In genomic region chr7:35776686-35777085, GRCh38 we compare ENCODE assay signal across 21 cellular contexts. TPM values are rescaled to one million over a fixed set of nuclear protein-coding genes. Genes with fewer than 3 reads are reported as not detected.
DNase-seq lines count a peak whose midpoint lies in the region; ATAC-seq, FAIRE-seq and TF ChIP-seq lines count a peak whose summit lies in the region.
"Had no signal": no experiment of that assay in that cellular context is flagged by ENCODE, and none has a peak within 500 bp of the region (broad histone marks: within the 10 kb centered on the region; RNA-seq: fewer than 3 reads in every experiment).

No MANE protein-coding gene starts in this region.

- TF ChIP-seq RAD21 in HepG2 (CRISPR knock-in tag; IDR thresholded peaks at IDR 0.05): no peak

- H3K9me3 ChIP-seq in HepG2 (ENCODE audit: low read length): no peaks in the 10 kb centered on the region
- H3K9me3 ChIP-seq: BLaER1, Caco-2 had no signal

- no peaks in the 10 kb centered on the region for H3K36me3 ChIP-seq in HepG2 (replicated peaks in 1 of 2; ENCODE audit: control insufficient read depth in 1 of 2, insufficient read depth in 2 of 2, low read length in 2 of 2)
- H3K36me3 ChIP-seq: BLaER1 had no signal

- no peaks in the 10 kb centered on the region for H4K20me1 ChIP-seq in HepG2 (ENCODE audit: insufficient read depth, low read length)
- H4K20me1 ChIP-seq: BLaER1 had no signal

- H3K27me3 ChIP-seq in HepG2 (ENCODE audit: control insufficient read depth in 1 of 2, insufficient read depth in 2 of 2, low read length in 2 of 2): no peaks in the 10 kb centered on the region
- H3K27me3 ChIP-seq: BLaER1 had no signal

- POLR2A ChIA-PET in HepG2 (lab: Yijun Ruan, JAX): no interaction called here

- H3K4me3 ChIP-seq in HepG2 (replicated peaks in 1 of 3; ENCODE audit: insufficient read depth in 1 of 3, low read depth in 2 of 3, low read length in 3 of 3): no peak overlapping the region
- H3K4me3 ChIP-seq: BLaER1, GM12878 had no signal

- no peak for FAIRE-seq in HepG2 (lab: Jason Lieb, UNC)
- FAIRE-seq: GM12878, GM18507 had no signal

- ATAC-seq in HepG2: no peak
- ATAC-seq: CD8-positive, alpha-beta T cell; GM12878 had no signal

- peaks cover 18% of the 10 kb centered on the region for H3K4me1 ChIP-seq in HepG2 (ENCODE audit: insufficient read depth, low read length)
- H3K4me1 ChIP-seq: BLaER1, Caco-2 had no signal

- no peak overlapping the region for H2AFZ ChIP-seq in HepG2 (ENCODE audit: low read length)

- no peak for TF ChIP-seq CTCF in HepG2 (CRISPR knock-in tag; IDR thresholded peaks at IDR 0.05)

- TF ChIP-seq POLR2A in HepG2 (IDR thresholded peaks at IDR 0.05; ENCODE audit: insufficient read depth in 1 of 2, low read depth in 2 of 2, low read length in 2 of 2): no peak

- H3K4me2 ChIP-seq in HepG2 (ENCODE audit: low read depth, low read length): no peak overlapping the region
- H3K4me2 ChIP-seq: BLaER1 had no signal

- BruUV-seq in HepG2 (replicated peaks; lab: Mats Ljungman, UMichigan): no TSS peak

- intact Hi-C loops in HepG2 (cut with micrococcal nuclease; ENCODE audit: unreplicated experiment): no loop called here

- DNase-seq in caudate nucleus (lab: John Stamatoyannopoulos, UW) (no peak), globus pallidus (ENCODE audit: low spot score) (peak; percentile 56), superior temporal gyrus (ENCODE audit: extremely low spot score) (peak; percentile 65), AG20443 (ENCODE audit: low spot score) (no peak), RPMI8226 (no peak), HepG2 (ENCODE audit: low spot score) (no peak), SW480 (ENCODE audit: low spot score) (no peak)
- DNase-seq: Caco-2; CD4-positive, CD25-positive, alpha-beta regulatory T cell; CD8-positive, alpha-beta T cell; DMS79; EL; GDM1; GOT3; H7; HCEC 1CT had no signal

- 0% methylated on average over 1 of the region's 1 CpG for WGBS in HepG2 (ENCODE audit: low lambda C conversion rate)

- no peak for TF ChIP-seq EP300 in HepG2 (IDR thresholded peaks at IDR 0.05; ENCODE audit: low read depth in 2 of 2, low read length in 2 of 2)
- no peak for TF ChIP-seq EP300 in HepG2 (CRISPR knock-in tag; IDR thresholded peaks at IDR 0.05; ENCODE audit: borderline replicate concordance)

- H3K27ac ChIP-seq in angular gyrus (ENCODE audit: low read depth, low read length) (peak overlapping the region; percentile 91), caudate nucleus (ENCODE audit: low read depth, low read length) (peak overlapping the region; percentile 93), HepG2 (ENCODE audit: extremely low read length, insufficient read depth, low read length) (no peak overlapping the region)
- H3K27ac ChIP-seq: BLaER1, C4-2B had no signal

- no peak overlapping the region for H3K9ac ChIP-seq in HepG2 (ENCODE audit: insufficient read depth, low read depth, low read length)
- H3K9ac ChIP-seq: BLaER1 had no signal

- H3K79me2 ChIP-seq in HepG2 (ENCODE audit: insufficient read depth, low read length): no peaks in the 10 kb centered on the region

- in situ Hi-C loops in HepG2 (cut with HindIII; ENCODE audit: extremely low pct_ligation_motif_present, low pct_unique_long_range_greater_than_20kb): no loop called here

- CTCF ChIA-PET in HepG2 (lab: Yijun Ruan, JAX; ENCODE audit: low intra/inter-chr PET ratio, low total read pairs): no interaction called here

TF ChIP-seq in HepG2, 621 proteins besides CTCF, POLR2A, EP300 and RAD21 (continues in another document):
- TF ChIP-seq ZNF496 (CRISPR knock-in tag; IDR thresholded peaks at IDR 0.05; ENCODE audit: insufficient replicate concordance): no peak
- TF ChIP-seq IKZF4 (CRISPR knock-in tag; IDR thresholded peaks at IDR 0.05; ENCODE audit: borderline replicate concordance, low read depth, not compliant biosample characterization): no peak
- no peak for TF ChIP-seq ZNF709 (CRISPR knock-in tag; IDR thresholded peaks at IDR 0.05)
- TF ChIP-seq BCL3 (CRISPR knock-in tag; IDR thresholded peaks at IDR 0.05): no peak
- no peak for TF ChIP-seq BRCA1 (CRISPR knock-in tag; IDR thresholded peaks at IDR 0.05)
- no peak for TF ChIP-seq ZNF468 (CRISPR knock-in tag; IDR thresholded peaks at IDR 0.05)
- no peak for TF ChIP-seq ATF7-NPFF (CRISPR knock-in tag; IDR thresholded peaks at IDR 0.05; ENCODE audit: low read depth)
- TF ChIP-seq THAP11 (CRISPR knock-in tag; IDR thresholded peaks at IDR 0.05): no peak
- no peak for TF ChIP-seq ATRX (CRISPR knock-in tag; IDR thresholded peaks at IDR 0.05; ENCODE audit: borderline replicate concordance)
- no peak for TF ChIP-seq ZNF879 (CRISPR knock-in tag; IDR thresholded peaks at IDR 0.05)
- no peak for TF ChIP-seq MNT (IDR thresholded peaks at IDR 0.05)
- no peak for TF ChIP-seq SCMH1 (CRISPR knock-in tag; IDR thresholded peaks at IDR 0.05; ENCODE audit: borderline replicate concordance)

RNA-seq across cellular contexts. Expression of gene SEPTIN7, which starts 24.2 kb away (rescaled TPM):
- total RNA-seq in HepG2 (2016; rRNA removed; fragmentation: Illumina TruSeq; extraction: Trizol): 129 and 215 TPM in 2 replicates
- 9.6 and 11.6 TPM in 2 replicates for total RNA-seq in HepG2 (2016; cell fraction: cytosol; rRNA removed; fragmentation: Illumina TruSeq; extraction: Trizol; ENCODE audit: low read depth)
- 128 and 219 TPM in 2 replicates for total RNA-seq in HepG2 (2016; cell fraction: insoluble cytoplasmic fraction; rRNA removed; fragmentation: Illumina TruSeq; extraction: Trizol)
- total RNA-seq in HepG2 (2016; cell fraction: membrane; rRNA removed; fragmentation: Illumina TruSeq; extraction: Trizol): 32.1 and 46.0 TPM in 2 replicates
- 73.3 and 80.1 TPM in 2 replicates for total RNA-seq in HepG2 (2016; cell fraction: nucleus; rRNA removed; fragmentation: Illumina TruSeq; extraction: Trizol)
- 71.6 and 103 TPM in 2 replicates for polyA plus RNA-seq in HepG2 (2011; rRNA removed)
- polyA plus RNA-seq in HepG2 (2011; cell fraction: cytosol; rRNA removed): 30.0 and 48.8 TPM in 2 replicates
- polyA plus RNA-seq in HepG2 (2011; cell fraction: nucleus; rRNA removed): 15.0 and 15.1 TPM in 2 replicates
- 80.8 and 116 TPM in 2 replicates for polyA plus RNA-seq in HepG2 (2012)
- polyA plus RNA-seq in HepG2 (2016; cell fraction: cytosol; fragmentation: Illumina TruSeq; extraction: Trizol; ENCODE audit: low read depth): 12.3 and 12.5 TPM in 2 replicates
- polyA plus RNA-seq in HepG2 (2016; cell fraction: insoluble cytoplasmic fraction; fragmentation: Illumina TruSeq; extraction: Trizol; ENCODE audit: low read depth): 227 and 242 TPM in 2 replicates
- polyA plus RNA-seq in HepG2 (2016; cell fraction: membrane; fragmentation: Illumina TruSeq; extraction: Trizol; ENCODE audit: low read depth): 28.2 and 28.5 TPM in 2 replicates
- 84.5 and 88.0 TPM in 2 replicates for polyA plus RNA-seq in HepG2 (2016; cell fraction: nucleus; fragmentation: Illumina TruSeq; extraction: Trizol; ENCODE audit: insufficient read depth, low read depth)
- polyA minus RNA-seq in HepG2 (2011; rRNA and poly(A)+ RNA removed; ENCODE audit: low replicate concordance): 20.9 and 38.7 TPM in 2 replicates
- polyA minus RNA-seq in HepG2 (2011; cell fraction: cytosol; rRNA and poly(A)+ RNA removed): 49.4 and 59.4 TPM in 2 replicates
- 101 and 117 TPM in 2 replicates for polyA minus RNA-seq in HepG2 (2011; cell fraction: nucleus; rRNA and poly(A)+ RNA removed)

Comparison
In these comparisons a context has a peak if more than half of its experiments do, and no peak if none do; other contexts are left out.
1. DNase-seq: peak in globus pallidus (single experiment) and superior temporal gyrus (single experiment); none in caudate nucleus (0 of 61), AG20443 (single experiment), RPMI8226 (single experiment), HepG2 (single experiment) and SW480 (single experiment).